In the genomic region with DNA sequence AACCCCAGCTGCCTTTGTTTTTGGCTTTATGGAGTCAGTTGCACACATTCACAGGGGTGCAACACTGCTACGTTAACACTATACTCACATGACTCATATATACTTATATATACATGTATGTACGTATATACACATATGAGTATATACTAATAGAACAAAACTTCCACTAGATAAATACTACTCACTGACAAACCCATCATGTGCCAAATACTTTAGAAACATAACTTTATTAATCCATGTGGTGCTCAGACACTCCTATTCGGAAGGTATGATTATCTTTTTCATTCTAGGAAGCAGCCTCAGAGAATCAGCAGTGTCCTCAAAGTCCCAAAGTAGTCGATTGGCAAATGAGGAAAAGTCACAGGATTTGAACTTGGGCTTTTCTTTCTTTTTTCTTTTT, we compare ENCODE assay signal across 20 cellular contexts. TPM values are rescaled to one million over a fixed set of nuclear protein-coding genes. Genes with fewer than 3 reads are reported as not detected.
DNase-seq lines count a peak whose midpoint lies in the region; ATAC-seq and TF ChIP-seq lines count a peak whose summit lies in the region.
"Had no signal": no experiment of that assay in that cellular context is flagged by ENCODE, and none has a peak within 500 bp of the region (broad histone marks: within the 10 kb centered on the region; RNA-seq: fewer than 3 reads in every experiment).

No MANE protein-coding gene starts in this region.

- no TSS peak for BruUV-seq in HCT116 (replicated peaks; lab: Mats Ljungman, UMichigan)

- WGBS in GM23248 (ENCODE audit: low coverage in 1 of 2, low lambda C conversion rate in 2 of 2, missing lambda C conversion rate in 2 of 2), 2 experiments, result 85 to 89% methylated on average over 4 of the region's 4 CpGs

- H3K4me3 ChIP-seq in HCT116 (replicated peaks in 1 of 2; ENCODE audit: low read depth in 1 of 2, low read length in 2 of 2) (no peak overlapping the region), OCI-LY3 (ENCODE audit: low read length) (peak overlapping the region; percentile 59), GM23248 (no peak overlapping the region)
- H3K4me3 ChIP-seq: esophagus muscularis mucosa, left ventricle myocardium inferior had no signal

- no peak for TF ChIP-seq CTCF in HCT116 (IDR thresholded peaks at IDR 0.05 in 2 of 3, conservative IDR thresholded peaks at IDR 0.05 in 1 of 3; ENCODE audit: borderline replicate concordance in 1 of 3, insufficient read depth in 1 of 3, low read depth in 2 of 3, low read length in 2 of 3)
- TF ChIP-seq CTCF in OCI-LY3 (IDR thresholded peaks at IDR 0.05; ENCODE audit: low read depth, low read length), result no peak

- peaks cover 27% of the 10 kb centered on the region for H3F3A ChIP-seq in GM23248 (ENCODE audit: insufficient read depth)

- intact Hi-C loops in HCT116 (cut with micrococcal nuclease), result loop anchor here (5.0 kb wide), 1 partner anchor 70 kb away; no protein-coding TSS in a partner anchor
- intact Hi-C loops in sciatic nerve (cut with DNase I), result no loop called here

- peak overlapping the region; percentile 16 to 68 for H3K4me3 Mint-ChIP-seq in activated T-cell treated with anti-CD3 and anti-CD28 coated beads, Interleukin-2, amount 50 U/mL, for 72 hours
- H3K4me3 Mint-ChIP-seq in stimulated activated memory B cell treated with anti-CD40 and anti-IgM and Interleukin-4, amounts not matched to agents 10 μg/mL and 1 μg/mL and 100 μg/mL, for 72 hours, result peak overlapping the region; percentile 52
- H3K4me3 Mint-ChIP-seq: central memory CD8-positive, alpha-beta T cell; type B pancreatic cell had no signal

- POLR2A ChIA-PET in HCT116 (lab: Charles Lee), result interaction anchor here (0.7 to 2.1 kb wide), 2 partner anchors 8 to 70 kb away, joined by 3 to 16 read pairs; a partner anchor contains a TSS

- no peak for DNase-seq in activated T-cell treated with anti-CD3 and anti-CD28 coated beads, Interleukin-2, amount 50 U/mL, for 72 hours
- DNase-seq in activated T-cell treated with anti-CD3 and anti-CD28 coated beads, Interleukin-2, amount 50 U/mL, for 1 hour, result no peak
- DNase-seq in HCT116 (ENCODE audit: low read depth, low spot score), result no peak
- DNase-seq in GM23248, result no peak
- no peak for DNase-seq in effector CD4-positive, alpha-beta T cell
- DNase-seq in sciatic nerve (ENCODE audit: low spot score), result no peak
- DNase-seq: amniotic stem cell; CD8-positive, alpha-beta memory T cell; DMS79; effector CD8-positive, alpha-beta T cell; HCEC 1CT; left ventricle myocardium inferior; occipital lobe; right cardiac atrium; stimulated activated naive CD8-positive, alpha-beta T cell treated with anti-CD3 and anti-CD28 coated beads, Interleukin-15, amount 100 ng/mL, for 72 hours had no signal

- peaks cover 69% of the 10 kb centered on the region for H3K4me1 Mint-ChIP-seq in activated T-cell treated with anti-CD3 and anti-CD28 coated beads, Interleukin-2, amount 50 U/mL, for 72 hours (ENCODE audit: low read depth)
- peaks cover 67% of the 10 kb centered on the region for H3K4me1 Mint-ChIP-seq in stimulated activated memory B cell treated with anti-CD40 and anti-IgM and Interleukin-4, amounts not matched to agents 10 μg/mL and 1 μg/mL and 100 μg/mL, for 72 hours

- no peaks in the 10 kb centered on the region for H3K27me3 ChIP-seq in HCT116 (ENCODE audit: insufficient read depth, low read length)
- H3K27me3 ChIP-seq in OCI-LY3 (ENCODE audit: low read depth, low read length), result no peaks in the 10 kb centered on the region
- no peaks in the 10 kb centered on the region for H3K27me3 ChIP-seq in GM23248 (replicated peaks; ENCODE audit: insufficient read depth)

- H4K20me1 ChIP-seq in HCT116 (ENCODE audit: insufficient read depth) (peaks cover under 1% of the 10 kb centered on the region; the same call in 1 of the 2 replicates), OCI-LY3 (ENCODE audit: insufficient read depth, low read length) (peaks cover 25% of the 10 kb centered on the region), GM23248 (ENCODE audit: insufficient read depth) (no peaks in the 10 kb centered on the region)

- no peak overlapping the region for H2AFZ ChIP-seq in HCT116 (ENCODE audit: low read depth, low read length, poor library complexity, severe bottlenecking)
- H2AFZ ChIP-seq in OCI-LY3 (ENCODE audit: low read depth, low read length), result no peak overlapping the region
- H2AFZ ChIP-seq in GM23248, result no peak overlapping the region

- TF ChIP-seq RAD21 in HCT116 (IDR thresholded peaks at IDR 0.05; ENCODE audit: low read depth), result no peak

- RAD21 ChIA-PET in HCT116 (lab: Charles Lee; ENCODE audit: low non-redundant PET in 1 of 2, low total read pairs in 2 of 2, uncharacterized antibody in 2 of 2, unreplicated experiment in 2 of 2), result no interaction called here

- H3K79me2 ChIP-seq in HCT116 (ENCODE audit: insufficient read depth, low read length) (peaks cover 15% of the 10 kb centered on the region), OCI-LY3 (ENCODE audit: low read length) (peaks cover 36% of the 10 kb centered on the region), GM23248 (ENCODE audit: insufficient read depth) (peaks cover 5% of the 10 kb centered on the region)

- peaks cover 5 to 11% of the 10 kb centered on the region in 2 donors for H3K36me3 Mint-ChIP-seq in activated T-cell treated with anti-CD3 and anti-CD28 coated beads, Interleukin-2, amount 50 U/mL, for 72 hours (ENCODE audit: insufficient read depth in 2 of 2)
- H3K36me3 Mint-ChIP-seq in stimulated activated memory B cell treated with anti-CD40 and anti-IgM and Interleukin-4, amounts not matched to agents 10 μg/mL and 1 μg/mL and 100 μg/mL, for 72 hours, result peaks cover 13% of the 10 kb centered on the region

- in situ Hi-C loops in GM23248 (cut with MboI), result no loop called here

- no peak overlapping the region for H3K27ac ChIP-seq in HCT116 (ENCODE audit: low read depth, low read length)
- peak overlapping the region; percentile 86 for H3K27ac ChIP-seq in OCI-LY3 (ENCODE audit: low read length)
- no peak overlapping the region for H3K27ac ChIP-seq in GM23248
- H3K27ac ChIP-seq: esophagus muscularis mucosa, left ventricle myocardium inferior had no signal

- no peaks in the 10 kb centered on the region for H3K9me2 ChIP-seq in HCT116 (ENCODE audit: insufficient read depth)
- H3K9me2 ChIP-seq in GM23248 (ENCODE audit: insufficient read depth), result no peaks in the 10 kb centered on the region

- no peak for TF ChIP-seq POLR2A in HCT116 (IDR thresholded peaks at IDR 0.05; ENCODE audit: borderline replicate concordance, extremely low read depth, insufficient read depth, insufficient read length)

- H3K27me3 Mint-ChIP-seq in activated T-cell treated with anti-CD3 and anti-CD28 coated beads, Interleukin-2, amount 50 U/mL, for 72 hours (ENCODE audit: low read depth), result peaks cover 5% of the 10 kb centered on the region
- no peaks in the 10 kb centered on the region for H3K27me3 Mint-ChIP-seq in stimulated activated memory B cell treated with anti-CD40 and anti-IgM and Interleukin-4, amounts not matched to agents 10 μg/mL and 1 μg/mL and 100 μg/mL, for 72 hours
- H3K27me3 Mint-ChIP-seq: CD8-positive, alpha-beta memory T cell; central memory CD8-positive, alpha-beta T cell; stimulated activated naive CD8-positive, alpha-beta T cell treated with anti-CD3 and anti-CD28 coated beads, Interleukin-15, amount 100 ng/mL, for 72 hours had no signal

- H3K9me3 Mint-ChIP-seq in activated T-cell treated with anti-CD3 and anti-CD28 coated beads, Interleukin-2, amount 50 U/mL, for 72 hours, result no peaks in the 10 kb centered on the region
- no peaks in the 10 kb centered on the region for H3K9me3 Mint-ChIP-seq in stimulated activated memory B cell treated with anti-CD40 and anti-IgM and Interleukin-4, amounts not matched to agents 10 μg/mL and 1 μg/mL and 100 μg/mL, for 72 hours
- H3K9me3 Mint-ChIP-seq: CD8-positive, alpha-beta memory T cell; central memory CD8-positive, alpha-beta T cell; stimulated activated naive CD8-positive, alpha-beta T cell treated with anti-CD3 and anti-CD28 coated beads, Interleukin-15, amount 100 ng/mL, for 72 hours had no signal

- H3K9ac ChIP-seq in HCT116 (ENCODE audit: low read length) (no peak overlapping the region), OCI-LY3 (ENCODE audit: low read length) (peak overlapping the region; percentile 55), GM23248 (no peak overlapping the region)

- H3K4me2 ChIP-seq in HCT116 (ENCODE audit: low read length) (peak overlapping the region; percentile 62; the same call in 1 of the 2 replicates), OCI-LY3 (ENCODE audit: low read length) (peak overlapping the region; percentile 88), GM23248 (ENCODE audit: unreplicated experiment) (no peak overlapping the region)

- no peaks in the 10 kb centered on the region for H3K9me3 ChIP-seq in HCT116 (ENCODE audit: control insufficient read depth in 1 of 2, insufficient read depth in 1 of 2, low read depth in 1 of 2, low read length in 2 of 2)
- H3K9me3 ChIP-seq in OCI-LY3 (ENCODE audit: insufficient read depth, low read length), result peaks cover 1% of the 10 kb centered on the region; the same call in 1 of the 2 replicates
- no peaks in the 10 kb centered on the region for H3K9me3 ChIP-seq in GM23248 (ENCODE audit: low read depth)

- peaks cover 11% of the 10 kb centered on the region in 2 experiments; a peak in 3 of 4 replicates for H3K36me3 ChIP-seq in HCT116 (ENCODE audit: control insufficient read depth in 1 of 2, insufficient read depth in 2 of 2, low read length in 2 of 2)
- H3K36me3 ChIP-seq in OCI-LY3 (replicated peaks; ENCODE audit: low read depth, low read length), result peaks cover 16% of the 10 kb centered on the region
- peaks cover 5% of the 10 kb centered on the region for H3K36me3 ChIP-seq in GM23248 (ENCODE audit: low read depth)
- H3K36me3 ChIP-seq: esophagus muscularis mucosa, left ventricle myocardium inferior had no signal

- peaks cover 36 to 82% of the 10 kb centered on the region in 2 experiments for H3K4me1 ChIP-seq in HCT116 (ENCODE audit: control insufficient read depth in 1 of 2, insufficient read depth in 2 of 2, low read length in 2 of 2)
- H3K4me1 ChIP-seq in OCI-LY3 (ENCODE audit: low read length), result peaks cover 90% of the 10 kb centered on the region
- H3K4me1 ChIP-seq in GM23248 (ENCODE audit: insufficient read depth), result peaks cover 26% of the 10 kb centered on the region

- CTCF ChIA-PET in HCT116 (lab: Charles Lee), result interaction anchor here (1.0 kb wide), 1 partner anchor 45 kb away, joined by 3 read pairs; no protein-coding TSS in a partner anchor

- H3K27ac Mint-ChIP-seq in activated T-cell treated with anti-CD3 and anti-CD28 coated beads, Interleukin-2, amount 50 U/mL, for 72 hours, result peak overlapping the region; percentile 84
- H3K27ac Mint-ChIP-seq in stimulated activated memory B cell treated with anti-CD40 and anti-IgM and Interleukin-4, amounts not matched to agents 10 μg/mL and 1 μg/mL and 100 μg/mL, for 72 hours, result peak overlapping the region; percentile 91
- H3K27ac Mint-ChIP-seq: stimulated activated naive CD8-positive, alpha-beta T cell treated with anti-CD3 and anti-CD28 coated beads, Interleukin-15, amount 100 ng/mL, for 72 hours had no signal

- no peak for ATAC-seq in activated T-cell treated with anti-CD3 and anti-CD28 coated beads, Interleukin-2, amount 50 U/mL, for 72 hours (replicated peaks in 1 of 2)
- ATAC-seq in HCT116, result no peak
- no peak for ATAC-seq in stimulated activated memory B cell treated with anti-CD40 and anti-IgM and Interleukin-4, amounts not matched to agents 10 μg/mL and 1 μg/mL and 100 μg/mL, for 72 hours
- no peak for ATAC-seq in sciatic nerve
- ATAC-seq: right cardiac atrium; stimulated activated naive CD8-positive, alpha-beta T cell treated with anti-CD3 and anti-CD28 coated beads, Interleukin-15, amount 100 ng/mL, for 72 hours had no signal

RNA-seq across cellular contexts. Expression of a gene that starts 7.9 kb away (rescaled TPM):
- 100 to 1,000 TPM in 1 of 2 donors, 10 to 100 TPM in 1; 96.5 to 155 TPM for total RNA-seq in activated T-cell treated with anti-CD3 and anti-CD28 coated beads, Interleukin-2, amount 50 U/mL, for 72 hours
- 66.7 TPM for total RNA-seq in HCT116 (2021; ENCODE audit: unreplicated experiment)
- polyA plus RNA-seq in HCT116 (2012), result 29.9 and 33.4 TPM in 2 replicates
- total RNA-seq in GM23248 (2014; rRNA removed; shearing (Covaris generic)), result 5.2 and 5.3 TPM in 2 replicates
- polyA plus RNA-seq in GM23248 (2016; fragmentation: Nextera tagmentation; extraction: Ambion mirVana), result 7.5 and 9.3 TPM in 2 replicates
- total RNA-seq in sciatic nerve, result 1.2 TPM

Comparison
In these comparisons a context has a peak if more than half of its experiments do, and no peak if none do; other contexts are left out.
1. RNA of a gene that starts 7.9 kb away (total RNA-seq): 96.5 to 155 TPM in activated T-cell treated with anti-CD3 and anti-CD28 coated beads, Interleukin-2, amount 50 U/mL, for 72 hours and 66.7 TPM in HCT116 (single experiment); 5.2 to 5.3 TPM in GM23248 and 1.2 TPM in sciatic nerve (single experiment); every median in the first group is over 10 times any median in the second.